In the genomic region with DNA sequence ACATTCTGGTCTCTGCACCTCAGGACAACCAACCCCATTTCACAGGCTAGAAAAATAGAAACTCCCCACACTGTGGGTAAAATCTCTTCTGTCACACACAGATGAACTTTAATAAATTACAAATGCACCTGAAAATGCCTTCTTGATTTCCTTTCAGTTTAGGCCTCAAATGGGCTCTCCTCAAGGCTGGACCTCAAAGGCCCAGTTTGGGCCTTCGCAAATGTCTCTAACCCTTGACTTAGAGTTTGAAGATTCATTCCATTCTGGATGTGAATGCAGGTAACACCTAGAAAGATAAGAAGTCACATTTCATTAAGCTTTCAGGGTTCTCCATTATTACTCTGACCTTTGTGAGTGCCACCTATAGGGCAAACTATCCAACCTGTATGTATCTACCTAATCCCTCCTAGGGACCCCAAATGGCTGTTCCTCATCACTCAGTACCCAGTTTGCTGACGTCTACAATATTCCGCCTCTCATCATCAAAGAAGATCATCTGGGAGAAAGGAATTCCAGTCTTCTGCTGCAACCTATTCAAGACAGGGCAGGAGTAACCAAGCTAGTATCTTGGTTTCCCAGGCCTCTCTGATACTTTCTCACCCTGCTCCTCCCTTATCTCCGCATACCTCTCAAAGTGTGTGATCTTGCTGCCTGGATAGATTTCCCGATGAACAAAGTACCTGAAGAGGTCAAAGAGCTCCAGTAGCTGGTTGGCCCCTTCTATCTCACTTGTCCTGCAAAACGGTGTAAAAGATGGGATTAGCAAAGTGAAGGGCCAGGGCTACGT, we compare ENCODE assay signal across 8 cellular contexts. TPM values are rescaled to one million over a fixed set of nuclear protein-coding genes. Genes with fewer than 3 reads are reported as not detected.
A peak's percentile ranks its signal among the peaks of the same experiment; 100 is the strongest.
DNase-seq lines count a peak whose midpoint lies in the region; FAIRE-seq and TF ChIP-seq lines count a peak whose summit lies in the region.

No MANE protein-coding gene starts in this region.

- H3K4me2 ChIP-seq in Karpas-422 (ENCODE audit: low read depth, low read length, poor library complexity, severe bottlenecking) = peak overlapping the region; percentile 81

- no peaks in the 10 kb centered on the region for H3K9me2 ChIP-seq in Karpas-422 (replicated peaks; ENCODE audit: insufficient read depth, low read length)

- H3K79me2 ChIP-seq in ACC112 (ENCODE audit: control insufficient read depth, insufficient read depth, low read length, unreplicated experiment) (peaks cover 10% of the 10 kb centered on the region), Karpas-422 (ENCODE audit: low read length) (peaks cover 22% of the 10 kb centered on the region)

- DNase-seq in Karpas-422 (no peak), choroid plexus epithelial cell (ENCODE audit: low read depth) (no peak), islet precursor cell (no peak), DMS 273 (lab: John Stamatoyannopoulos, UW; ENCODE audit: unreplicated experiment) (no peak), H54 (ENCODE audit: insufficient read length, low spot score) (no peak)
- no peak for DNase-seq in stimulated activated CD4-positive, alpha-beta T cell treated with anti-CD3 and anti-CD28 coated beads, Interleukin-4, amount 100 ng/mL, for 24 hours

- H2AFZ ChIP-seq in ACC112 (ENCODE audit: low read length, unreplicated experiment) (peak overlapping the region; percentile 69), Karpas-422 (ENCODE audit: low read length) (no peak overlapping the region)

- peak overlapping the region; percentile 91 for H3K9ac ChIP-seq in Karpas-422 (ENCODE audit: low read length)

- H3K27ac ChIP-seq in ACC112 (ENCODE audit: low read depth, low read length) (peak overlapping the region; percentile 96), Karpas-422 (ENCODE audit: low read length) (peak overlapping the region; percentile 75), muscle layer of duodenum (ENCODE audit: low read length) (peak overlapping the region; percentile 97)

- H3K9me3 ChIP-seq in Karpas-422 (ENCODE audit: low read length) (no peaks in the 10 kb centered on the region), muscle layer of duodenum (ENCODE audit: control insufficient read depth in 1 of 2, low read length in 2 of 2) (no peaks in the 10 kb centered on the region)

- no peak for TF ChIP-seq POLR2A in H54 (IDR thresholded peaks at IDR 0.05; ENCODE audit: low read depth, low read length)

- TF ChIP-seq CTCF in choroid plexus epithelial cell (conservative IDR thresholded peaks at IDR 0.05; ENCODE audit: low read depth, low read length) = no peak

- no peak for FAIRE-seq in H54 (lab: Jason Lieb, UNC)

- H3K27me3 ChIP-seq in ACC112 (ENCODE audit: insufficient read depth, low read length) (no peaks in the 10 kb centered on the region), Karpas-422 (ENCODE audit: low read length) (no peaks in the 10 kb centered on the region), muscle layer of duodenum (ENCODE audit: low read depth, low read length) (no peaks in the 10 kb centered on the region)

- H3K4me3 ChIP-seq in ACC112 (ENCODE audit: low read depth, low read length) (peak overlapping the region; percentile 93), Karpas-422 (ENCODE audit: low read length) (peak overlapping the region; percentile 83), choroid plexus epithelial cell (ENCODE audit: low read depth, low read length) (peak overlapping the region; percentile 94), muscle layer of duodenum (ENCODE audit: low read depth in 1 of 2, low read length in 2 of 2) (peak overlapping the region; percentile 69 to 71)

- H3K36me3 ChIP-seq in ACC112 (ENCODE audit: insufficient read depth, low read length) (peaks cover 8% of the 10 kb centered on the region; the same call in 1 of the 2 replicates), Karpas-422 (ENCODE audit: insufficient read depth, low read length) (peaks cover 28% of the 10 kb centered on the region), muscle layer of duodenum (ENCODE audit: control insufficient read depth in 1 of 2, insufficient read depth in 2 of 2, low read length in 2 of 2) (peaks cover 23 to 27% of the 10 kb centered on the region in 2 donors)

- H3K4me1 ChIP-seq in ACC112 (ENCODE audit: control insufficient read depth, insufficient read depth, low read length, unreplicated experiment) (peaks cover 10% of the 10 kb centered on the region), Karpas-422 (ENCODE audit: low read length) (peaks cover 40% of the 10 kb centered on the region), muscle layer of duodenum (ENCODE audit: control insufficient read depth in 1 of 2, insufficient read depth in 2 of 2, low read length in 2 of 2) (peaks cover 7 to 26% of the 10 kb centered on the region in 2 donors)

- no peaks in the 10 kb centered on the region for H4K20me1 ChIP-seq in Karpas-422 (ENCODE audit: insufficient read depth, low read depth, low read length)

RNA-seq across cellular contexts. Expression of gene CHMP4A, which starts 0.8 kb away (rescaled TPM):
- total RNA-seq in Karpas-422 (2014; rRNA removed; shearing (Covaris generic); ENCODE audit: low replicate concordance) = 36.8 and 94.6 TPM in 2 replicates

RNA-seq across cellular contexts. Expression of gene MDP1, which starts 1.8 kb away (rescaled TPM):
- 30.7 and 35.4 TPM in 2 replicates for total RNA-seq in Karpas-422 (2014; rRNA removed; shearing (Covaris generic); ENCODE audit: low replicate concordance)

RNA-seq across cellular contexts. Expression of gene TSSK4, which starts 8.6 kb away (rescaled TPM):
- total RNA-seq in Karpas-422 (2014; rRNA removed; shearing (Covaris generic); ENCODE audit: low replicate concordance) = 4.2 TPM in 1 of 2 replicates, not detected in the other

RNA-seq across cellular contexts. Expression of gene NEDD8, which starts 18.1 kb away (rescaled TPM):
- 293 and 323 TPM in 2 replicates for total RNA-seq in Karpas-422 (2014; rRNA removed; shearing (Covaris generic); ENCODE audit: low replicate concordance)

RNA-seq across cellular contexts. Expression of gene GMPR2, which starts 18.7 kb away (rescaled TPM):
- 132 and 164 TPM in 2 replicates for total RNA-seq in Karpas-422 (2014; rRNA removed; shearing (Covaris generic); ENCODE audit: low replicate concordance)
